Comparison of ENCODE assay signal across 24 cellular contexts in the genomic region with DNA sequence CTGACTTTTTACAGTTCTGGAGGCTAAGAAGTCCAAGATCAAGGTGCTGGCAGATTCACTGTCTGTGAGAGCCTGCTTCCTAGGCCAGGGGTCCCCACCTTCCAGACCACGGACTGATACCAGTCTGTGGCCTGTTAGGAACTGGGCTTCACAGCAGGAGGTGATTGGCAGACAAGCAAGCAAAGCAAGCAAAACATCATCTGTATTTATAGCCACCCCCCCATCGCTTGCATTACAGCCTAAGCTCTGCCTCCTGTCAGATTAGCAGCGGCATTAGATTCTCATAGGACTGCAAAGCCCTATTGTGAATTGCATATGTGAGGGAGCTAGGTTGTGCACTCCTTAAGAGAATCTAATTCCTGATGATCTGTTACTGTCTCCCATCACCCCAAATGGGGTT.
"Had no signal": no experiment of that assay in that cellular context is flagged by ENCODE, and none has a peak within 500 bp of the region (broad histone marks: within the 10 kb centered on the region; RNA-seq: fewer than 3 reads in every experiment).

No MANE protein-coding gene starts in this region.

- H3K27me3 ChIP-seq: esophagus muscularis mucosa, foreskin keratinocyte, neural progenitor cell, right atrium auricular region, spleen, suprapubic skin, tibial artery had no signal

- H3K27ac ChIP-seq: foreskin keratinocyte, neural progenitor cell, parathyroid adenoma, right atrium auricular region, spleen, suprapubic skin, tibial artery had no signal

- H2AFZ ChIP-seq: neural progenitor cell, parathyroid adenoma had no signal

- H3K9me3 ChIP-seq: esophagus muscularis mucosa, right atrium auricular region, spleen, suprapubic skin, tibial artery had no signal

- H3K79me2 ChIP-seq: parathyroid adenoma had no signal

- H3K4me3 ChIP-seq: esophagus muscularis mucosa, neural progenitor cell, right atrium auricular region, spleen, suprapubic skin, tibial artery had no signal

- H3K36me3 ChIP-seq: esophagus muscularis mucosa, neural progenitor cell, right atrium auricular region, spleen, suprapubic skin, tibial artery had no signal

- FAIRE-seq: bronchial epithelial cell, colon, keratinocyte had no signal

- H3K9ac ChIP-seq: neural progenitor cell, parathyroid adenoma had no signal

- H3K4me1 ChIP-seq: parathyroid adenoma, right atrium auricular region, spleen, suprapubic skin had no signal

- ATAC-seq: activated naive CD4-positive, alpha-beta T cell treated with anti-CD3 and anti-CD28 coated beads, Interleukin-2, amount 50 U/mL, for 72 hours; activated T-cell treated with anti-CD3 and anti-CD28 coated beads, Interleukin-2, amount 50 U/mL, for 72 hours; left cardiac atrium; left ventricle myocardium superior; natural killer cell had no signal

- DNase-seq: activated CD4-positive, alpha-beta T cell treated with anti-CD3 and anti-CD28 coated beads for 4 hours; activated CD4-positive, alpha-beta T cell treated with anti-CD3 and anti-CD28 coated beads, Interleukin-2, amount 50 U/mL, for 4 hours; activated naive CD4-positive, alpha-beta T cell; activated T-cell treated with anti-CD3 and anti-CD28 coated beads for 4 hours; activated T-cell treated with anti-CD3 and anti-CD28 coated beads, Interleukin-2, amount 50 U/mL, for 72 hours; dermis blood vessel endothelial cell; effector CD4-positive, alpha-beta T cell; left cardiac atrium; left ventricle myocardium superior; natural killer cell; occipital lobe; spleen; stimulated activated naive CD4-positive, alpha-beta T cell; tibial artery had no signal

- H3K4me2 ChIP-seq: neural progenitor cell had no signal
